ENCODE assay signal across 1 cellular context in the genomic region with DNA sequence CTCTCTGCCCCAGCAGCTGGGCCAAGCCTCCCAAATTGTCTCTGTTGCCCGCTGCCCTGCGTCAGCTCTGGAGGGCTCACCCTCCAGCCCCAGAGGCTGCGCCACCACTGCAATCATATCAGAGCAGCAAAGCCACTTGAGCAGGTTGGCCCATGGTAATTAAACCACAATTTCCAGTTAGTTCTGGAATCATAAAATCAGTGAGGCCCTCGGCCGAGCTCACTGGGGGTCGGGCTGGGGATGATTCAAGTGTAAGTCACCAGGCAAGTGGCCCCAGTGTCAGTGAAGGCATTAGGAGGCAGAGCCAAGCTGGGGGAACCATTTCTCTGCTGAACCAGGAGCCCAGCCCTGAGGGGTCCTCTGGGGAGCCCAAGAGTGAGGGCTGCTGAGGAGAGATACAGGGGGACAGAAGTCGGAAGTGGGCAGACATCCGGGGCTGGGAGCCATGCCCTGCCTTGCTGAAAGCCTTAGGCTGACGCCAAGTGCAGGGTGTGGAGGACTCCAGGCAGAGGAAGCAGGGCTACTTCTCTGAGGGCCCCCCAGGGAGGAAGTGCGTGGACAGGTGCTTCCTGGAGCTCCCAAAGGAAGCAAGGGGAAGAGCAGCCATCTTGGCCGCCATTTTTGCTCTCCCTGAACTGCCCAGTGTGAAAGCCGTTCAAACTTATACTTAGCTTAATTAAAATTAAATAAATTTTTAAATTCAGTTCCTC.
TF ChIP-seq lines count a peak whose summit lies in the region.

No MANE protein-coding gene starts in this region.

TF ChIP-seq in H1, 55 proteins besides CTCF, POLR2A, EP300 and RAD21:
- peak; percentile 48; the same call in 1 of the 2 replicates for TF ChIP-seq YY1 (IDR thresholded peaks at IDR 0.05; ENCODE audit: low read depth, low read length)
- TF ChIP-seq RNF2 (IDR thresholded peaks at IDR 0.05; ENCODE audit: borderline replicate concordance, low read depth, low read length, missing control alignments, poor library complexity, severe bottlenecking), result no peak
TF ChIP-seq in H1: peak in this region for 1.
